In the genomic region with DNA sequence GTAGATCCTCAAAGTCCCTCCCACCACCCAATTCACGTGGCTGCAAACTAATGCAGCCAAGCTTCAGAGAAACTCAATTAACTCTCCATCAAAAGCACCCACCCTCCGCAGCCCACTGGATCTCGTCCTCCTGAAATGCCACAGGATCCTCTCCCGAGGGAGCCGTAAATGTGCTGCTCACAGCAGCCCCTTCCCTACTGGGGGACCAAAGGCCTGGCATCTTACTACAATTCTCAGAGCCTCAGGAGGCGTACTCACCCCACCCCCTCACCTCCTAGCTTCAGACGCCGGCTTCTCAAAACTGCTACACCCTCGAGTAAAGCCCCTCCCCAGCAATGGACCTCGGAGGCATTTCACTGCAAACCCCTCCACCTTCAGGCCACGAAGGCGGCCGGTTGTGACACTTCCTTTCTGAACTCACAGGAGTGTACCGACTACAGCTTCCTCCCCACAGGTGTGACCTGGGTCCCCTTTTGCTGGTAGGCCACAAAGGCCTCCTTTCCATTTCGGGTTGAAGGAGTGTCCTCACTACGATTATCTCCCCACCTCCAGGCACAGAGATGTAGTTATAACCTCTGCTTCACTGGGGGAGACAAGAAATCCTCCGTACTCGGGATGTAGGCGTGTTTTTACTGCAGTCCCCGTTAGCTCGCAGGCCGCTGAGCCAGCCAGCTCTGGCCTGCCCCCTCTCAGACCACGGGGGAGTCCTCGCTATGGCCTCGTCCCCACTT, we compare ENCODE assay signal across 1 cellular context.
TF ChIP-seq lines count a peak whose summit lies in the region.

No MANE protein-coding gene starts in this region.

TF ChIP-seq in HEK293, 187 proteins besides CTCF, POLR2A, EP300 and RAD21 (continued from another document and continues in another):
- TF ChIP-seq ZNF692 (tag by site-specific recombination; IDR thresholded peaks at IDR 0.05) (0 out of 2 replicates have a peak, but pooled peaks have one; percentile 9), TCF7L2 (IDR thresholded peaks at IDR 0.05; ENCODE audit: borderline replicate concordance, low read depth, low read length) (no peak), MEIS1 (CRISPR knock-in tag; IDR thresholded peaks at IDR 0.05; ENCODE audit: borderline replicate concordance) (no peak), YY2 (tag by site-specific recombination; IDR thresholded peaks at IDR 0.05) (no peak), ZNF157 (tag by site-specific recombination; IDR thresholded peaks at IDR 0.05) (no peak), EGR2 (tag by site-specific recombination; IDR thresholded peaks at IDR 0.05; ENCODE audit: low read depth) (peak; percentile 84), ZNF704 (tag by site-specific recombination; IDR thresholded peaks at IDR 0.05) (no peak), ZNF513 (tag by site-specific recombination; IDR thresholded peaks at IDR 0.05) (0 out of 2 replicates have a peak, but pooled peaks have one; percentile 8), ZNF292 (tag by site-specific recombination; IDR thresholded peaks at IDR 0.05; ENCODE audit: borderline replicate concordance, low read depth) (no peak), ZNF677 (tag by site-specific recombination; IDR thresholded peaks at IDR 0.05) (no peak), GLIS1 (tag by site-specific recombination; IDR thresholded peaks at IDR 0.05) (peak; percentile 47; the same call in 1 of the 2 replicates), ZNF10 (tag by site-specific recombination; IDR thresholded peaks at IDR 0.05) (no peak), ZNF843 (tag by site-specific recombination; IDR thresholded peaks at IDR 0.05) (no peak), ZNF223 (tag by site-specific recombination; IDR thresholded peaks at IDR 0.05) (peak; percentile 93), KLF8 (tag by site-specific recombination; IDR thresholded peaks at IDR 0.05) (peak; percentile 59; the same call in 1 of the 2 replicates), OSR2 (tag by site-specific recombination; IDR thresholded peaks at IDR 0.05) (peak; percentile 41), ZNF350 (tag by site-specific recombination; IDR thresholded peaks at IDR 0.05) (no peak), ZBTB49 (tag by site-specific recombination; IDR thresholded peaks at IDR 0.05; ENCODE audit: low read depth) (no peak), ZNF596 (tag by site-specific recombination; IDR thresholded peaks at IDR 0.05) (no peak; the same call in 1 of the 2 replicates), ZNF791 (tag by site-specific recombination; IDR thresholded peaks at IDR 0.05) (no peak), ZNF2 (tag by site-specific recombination; IDR thresholded peaks at IDR 0.05) (peak; percentile 30; the same call in 1 of the 2 replicates), MZF1 (tag by site-specific recombination; IDR thresholded peaks at IDR 0.05; ENCODE audit: borderline replicate concordance) (0 out of 2 replicates have a peak, but pooled peaks have one; percentile 9), ZBTB44 (tag by site-specific recombination; IDR thresholded peaks at IDR 0.05) (peak; percentile 60), ZNF621 (tag by site-specific recombination; IDR thresholded peaks at IDR 0.05) (no peak), ZNF114 (tag by site-specific recombination; IDR thresholded peaks at IDR 0.05) (no peak), ZNF366 (tag by site-specific recombination; conservative IDR thresholded peaks at IDR 0.05) (no peak), PATZ1 (tag by site-specific recombination; IDR thresholded peaks at IDR 0.05) (peak; percentile 52; the same call in 1 of the 2 replicates), ELK4 (IDR thresholded peaks at IDR 0.05; ENCODE audit: borderline replicate concordance, low read depth, low read length) (no peak), ZNF112 (tag by site-specific recombination; IDR thresholded peaks at IDR 0.05) (no peak), ZNF560 (tag by site-specific recombination; IDR thresholded peaks at IDR 0.05; ENCODE audit: borderline replicate concordance) (no peak), GLIS2 (tag by site-specific recombination; IDR thresholded peaks at IDR 0.05) (peak; percentile 20)
- TF ChIP-seq, protein P1, sequence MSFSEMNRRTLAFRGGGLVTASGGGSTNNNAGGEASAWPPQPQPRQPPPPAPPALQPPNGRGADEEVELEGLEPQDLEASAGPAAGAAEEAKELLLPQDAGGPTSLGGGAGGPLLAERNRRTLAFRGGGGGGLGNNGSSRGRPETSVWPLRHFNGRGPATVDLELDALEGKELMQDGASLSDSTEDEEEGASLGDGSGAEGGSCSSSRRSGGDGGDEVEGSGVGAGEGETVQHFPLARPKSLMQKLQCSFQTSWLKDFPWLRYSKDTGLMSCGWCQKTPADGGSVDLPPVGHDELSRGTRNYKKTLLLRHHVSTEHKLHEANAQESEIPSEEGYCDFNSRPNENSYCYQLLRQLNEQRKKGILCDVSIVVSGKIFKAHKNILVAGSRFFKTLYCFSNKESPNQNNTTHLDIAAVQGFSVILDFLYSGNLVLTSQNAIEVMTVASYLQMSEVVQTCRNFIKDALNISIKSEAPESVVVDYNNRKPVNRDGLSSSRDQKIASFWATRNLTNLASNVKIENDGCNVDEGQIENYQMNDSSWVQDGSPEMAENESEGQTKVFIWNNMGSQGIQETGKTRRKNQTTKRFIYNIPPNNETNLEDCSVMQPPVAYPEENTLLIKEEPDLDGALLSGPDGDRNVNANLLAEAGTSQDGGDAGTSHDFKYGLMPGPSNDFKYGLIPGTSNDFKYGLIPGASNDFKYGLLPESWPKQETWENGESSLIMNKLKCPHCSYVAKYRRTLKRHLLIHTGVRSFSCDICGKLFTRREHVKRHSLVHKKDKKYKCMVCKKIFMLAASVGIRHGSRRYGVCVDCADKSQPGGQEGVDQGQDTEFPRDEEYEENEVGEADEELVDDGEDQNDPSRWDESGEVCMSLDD (tag by site-specific recombination; IDR thresholded peaks at IDR 0.05), result no peak
- TF ChIP-seq, protein P2, sequence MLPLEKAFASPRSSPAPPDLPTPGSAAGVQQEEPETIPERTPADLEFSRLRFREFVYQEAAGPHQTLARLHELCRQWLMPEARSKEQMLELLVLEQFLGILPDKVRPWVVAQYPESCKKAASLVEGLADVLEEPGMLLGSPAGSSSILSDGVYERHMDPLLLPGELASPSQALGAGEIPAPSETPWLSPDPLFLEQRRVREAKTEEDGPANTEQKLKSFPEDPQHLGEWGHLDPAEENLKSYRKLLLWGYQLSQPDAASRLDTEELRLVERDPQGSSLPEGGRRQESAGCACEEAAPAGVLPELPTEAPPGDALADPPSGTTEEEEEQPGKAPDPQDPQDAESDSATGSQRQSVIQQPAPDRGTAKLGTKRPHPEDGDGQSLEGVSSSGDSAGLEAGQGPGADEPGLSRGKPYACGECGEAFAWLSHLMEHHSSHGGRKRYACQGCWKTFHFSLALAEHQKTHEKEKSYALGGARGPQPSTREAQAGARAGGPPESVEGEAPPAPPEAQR (tag by site-specific recombination; IDR thresholded peaks at IDR 0.05), result no peak
- TF ChIP-seq, protein P3, sequence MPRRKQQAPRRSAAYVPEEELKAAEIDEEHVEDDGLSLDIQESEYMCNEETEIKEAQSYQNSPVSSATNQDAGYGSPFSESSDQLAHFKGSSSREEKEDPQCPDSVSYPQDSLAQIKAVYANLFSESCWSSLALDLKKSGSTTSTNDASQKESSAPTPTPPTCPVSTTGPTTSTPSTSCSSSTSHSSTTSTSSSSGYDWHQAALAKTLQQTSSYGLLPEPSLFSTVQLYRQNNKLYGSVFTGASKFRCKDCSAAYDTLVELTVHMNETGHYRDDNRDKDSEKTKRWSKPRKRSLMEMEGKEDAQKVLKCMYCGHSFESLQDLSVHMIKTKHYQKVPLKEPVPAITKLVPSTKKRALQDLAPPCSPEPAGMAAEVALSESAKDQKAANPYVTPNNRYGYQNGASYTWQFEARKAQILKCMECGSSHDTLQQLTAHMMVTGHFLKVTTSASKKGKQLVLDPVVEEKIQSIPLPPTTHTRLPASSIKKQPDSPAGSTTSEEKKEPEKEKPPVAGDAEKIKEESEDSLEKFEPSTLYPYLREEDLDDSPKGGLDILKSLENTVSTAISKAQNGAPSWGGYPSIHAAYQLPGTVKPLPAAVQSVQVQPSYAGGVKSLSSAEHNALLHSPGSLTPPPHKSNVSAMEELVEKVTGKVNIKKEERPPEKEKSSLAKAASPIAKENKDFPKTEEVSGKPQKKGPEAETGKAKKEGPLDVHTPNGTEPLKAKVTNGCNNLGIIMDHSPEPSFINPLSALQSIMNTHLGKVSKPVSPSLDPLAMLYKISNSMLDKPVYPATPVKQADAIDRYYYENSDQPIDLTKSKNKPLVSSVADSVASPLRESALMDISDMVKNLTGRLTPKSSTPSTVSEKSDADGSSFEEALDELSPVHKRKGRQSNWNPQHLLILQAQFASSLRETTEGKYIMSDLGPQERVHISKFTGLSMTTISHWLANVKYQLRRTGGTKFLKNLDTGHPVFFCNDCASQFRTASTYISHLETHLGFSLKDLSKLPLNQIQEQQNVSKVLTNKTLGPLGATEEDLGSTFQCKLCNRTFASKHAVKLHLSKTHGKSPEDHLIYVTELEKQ (tag by site-specific recombination; IDR thresholded peaks at IDR 0.05; ENCODE audit: borderline replicate concordance), result 0 out of 2 replicates have a peak, but pooled peaks have one; percentile 4
